ENCODE assay signal across 15 cellular contexts in the genomic region with DNA sequence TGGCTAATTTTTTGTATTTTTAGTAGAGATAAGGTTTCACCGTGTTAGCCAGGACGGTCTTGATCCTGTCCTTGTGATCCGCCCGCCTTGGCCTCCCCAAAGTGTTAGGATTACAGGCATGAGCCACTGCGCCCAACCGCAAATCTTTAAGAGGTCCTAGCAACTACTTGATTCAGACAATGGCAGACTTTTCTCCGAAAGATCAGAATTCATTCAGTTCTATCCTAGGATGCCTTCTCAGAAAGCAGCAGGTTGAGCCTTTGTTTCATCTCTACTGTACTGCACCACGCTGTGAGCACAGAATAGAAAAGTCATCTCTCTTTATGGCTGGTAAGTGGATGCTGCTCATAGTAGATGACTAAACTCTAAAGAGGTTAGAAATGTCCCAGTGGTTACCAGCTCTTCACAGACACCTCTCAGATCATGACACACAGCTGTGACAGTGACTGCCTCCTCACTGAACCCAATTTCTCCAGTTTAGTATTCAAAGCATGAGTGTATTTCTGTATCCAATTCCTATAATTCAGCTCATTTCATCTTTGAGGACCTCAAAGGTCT. TPM values are rescaled to one million over a fixed set of nuclear protein-coding genes. Genes with fewer than 3 reads are reported as not detected.
A peak's percentile ranks its signal among the peaks of the same experiment; 100 is the strongest.
DNase-seq lines count a peak whose midpoint lies in the region; ATAC-seq and TF ChIP-seq lines count a peak whose summit lies in the region.
"Had no signal": no experiment of that assay in that cellular context is flagged by ENCODE, and none has a peak within 500 bp of the region (broad histone marks: within the 10 kb centered on the region; RNA-seq: fewer than 3 reads in every experiment).

No MANE protein-coding gene starts in this region.

- POLR2A ChIA-PET in activated CD8-positive, alpha-beta T cell treated with anti-CD3 and anti-CD28 coated beads for 36 hours (lab: Charles Lee) = interaction anchor here (2.2 kb wide), 1 partner anchor 78 kb away, joined by 10 read pairs; a partner anchor contains a TSS

- no peak for TF ChIP-seq CTCF in GM12865 (IDR thresholded peaks at IDR 0.05; ENCODE audit: insufficient read depth, low read depth, low read length, missing control alignments)
- no peak for TF ChIP-seq CTCF in activated CD8-positive, alpha-beta T cell treated with anti-CD3 and anti-CD28 coated beads for 36 hours (IDR thresholded peaks at IDR 0.05)
- no peak for TF ChIP-seq CTCF in body of pancreas (IDR thresholded peaks at IDR 0.05)

- CTCF ChIA-PET in activated CD8-positive, alpha-beta T cell treated with anti-CD3 and anti-CD28 coated beads for 36 hours (lab: Charles Lee) = interaction anchor here (0.5 to 2.0 kb wide), 4 partner anchors 9 to 138 kb away, joined by 3 to 17 read pairs (median 3); no protein-coding TSS in a partner anchor

- 68 to 81% methylated on average over 8 of the region's 8 CpGs for WGBS in body of pancreas, 2 donors

- no peaks in the 10 kb centered on the region for H3K4me1 ChIP-seq in body of pancreas

- no peaks in the 10 kb centered on the region for H3K36me3 Mint-ChIP-seq in activated CD8-positive, alpha-beta T cell treated with anti-CD3 and anti-CD28 coated beads for 36 hours (ENCODE audit: low read depth)

- no peaks in the 10 kb centered on the region for H3K36me3 ChIP-seq in body of pancreas (replicated peaks in 1 of 2; ENCODE audit: insufficient read depth in 1 of 2, low read depth in 2 of 2)

- DNase-seq in GM12865 (ENCODE audit: low read depth) (peak; percentile 10), body of pancreas (no peak), cardiac septum (ENCODE audit: low spot score) (no peak), NCI-H526 treated with DMSO at 0.1 percent for 48 hours (lab: John Stamatoyannopoulos, UW) (no peak), GM19240 (ENCODE audit: insufficient read length, low spot score) (no peak)
- peak; percentile 21 for DNase-seq in activated CD8-positive, alpha-beta T cell treated with anti-CD3 and anti-CD28 coated beads for 36 hours
- DNase-seq: anterior cingulate cortex, dermis blood vessel endothelial cell, DND-41, NCI-H1694, NCI-H82, T1000 had no signal

- H3K4me3 Mint-ChIP-seq in activated CD8-positive, alpha-beta T cell treated with anti-CD3 and anti-CD28 coated beads for 36 hours = no peak overlapping the region
- H3K4me3 Mint-ChIP-seq: B cell had no signal

- peaks cover 2% of the 10 kb centered on the region for H3K27me3 Mint-ChIP-seq in activated CD8-positive, alpha-beta T cell treated with anti-CD3 and anti-CD28 coated beads for 36 hours

- H3K27me3 ChIP-seq in body of pancreas = no peaks in the 10 kb centered on the region

- no peaks in the 10 kb centered on the region for H3K9me3 Mint-ChIP-seq in activated CD8-positive, alpha-beta T cell treated with anti-CD3 and anti-CD28 coated beads for 36 hours

- intact Hi-C loops in activated CD8-positive, alpha-beta T cell treated with anti-CD3 and anti-CD28 coated beads for 36 hours (cut with micrococcal nuclease) = no loop called here
- intact Hi-C loops in body of pancreas (cut with DNase I) (no loop called here), cardiac septum (cut with DNase I) (no loop called here)

- H3K9me3 ChIP-seq in body of pancreas = no peaks in the 10 kb centered on the region

- no peak overlapping the region for H3K27ac ChIP-seq in body of pancreas

- no peak overlapping the region for H3K4me3 ChIP-seq in GM12865 (ENCODE audit: low read depth, low read length)
- no peak overlapping the region for H3K4me3 ChIP-seq in body of pancreas

- no peak for TF ChIP-seq POLR2A in body of pancreas (IDR thresholded peaks at IDR 0.05)

- H3K4me1 Mint-ChIP-seq in activated CD8-positive, alpha-beta T cell treated with anti-CD3 and anti-CD28 coated beads for 36 hours (ENCODE audit: low read depth) = peaks cover 13% of the 10 kb centered on the region
- H3K4me1 Mint-ChIP-seq: B cell had no signal

- H3K27ac Mint-ChIP-seq in activated CD8-positive, alpha-beta T cell treated with anti-CD3 and anti-CD28 coated beads for 36 hours = no peak overlapping the region
- H3K27ac Mint-ChIP-seq: B cell had no signal

- peak; percentile 89 for ATAC-seq in GM18870 (IDR thresholded peaks at IDR 0.05; ENCODE audit: unreplicated experiment)
- ATAC-seq in HG02759 (IDR thresholded peaks at IDR 0.05; ENCODE audit: unreplicated experiment) = peak; percentile 61
- peak; percentile 97 for ATAC-seq in activated CD8-positive, alpha-beta T cell treated with anti-CD3 and anti-CD28 coated beads for 36 hours
- ATAC-seq in body of pancreas = no peak

RNA-seq across cellular contexts. Expression of a gene that starts 6.0 kb away (rescaled TPM):
- 10 to 100 TPM; 19.5 to 22.4 TPM for total RNA-seq in activated CD8-positive, alpha-beta T cell treated with anti-CD3 and anti-CD28 coated beads for 36 hours
- total RNA-seq in body of pancreas = 1 to 10 TPM; 3.3 to 7.8 TPM
- total RNA-seq in cardiac septum = 16.8 TPM

Comparison
In these comparisons a context has a peak if more than half of its experiments do, and no peak if none do; other contexts are left out.
1. DNase-seq: peak in GM12865 (single experiment) and activated CD8-positive, alpha-beta T cell treated with anti-CD3 and anti-CD28 coated beads for 36 hours (single experiment); none in body of pancreas (0 of 4), cardiac septum (single experiment), NCI-H526 treated with DMSO at 0.1 percent for 48 hours (single experiment) and GM19240 (single experiment).